Comparison of ENCODE assay signal across 8 cellular contexts in genomic region chr9:34413229-34413852, GRCh38. TPM values are rescaled to one million over a fixed set of nuclear protein-coding genes. Genes with fewer than 3 reads are reported as not detected.
A peak's percentile ranks its signal among the peaks of the same experiment; 100 is the strongest.
DNase-seq lines count a peak whose midpoint lies in the region; ATAC-seq and TF ChIP-seq lines count a peak whose summit lies in the region.

No MANE protein-coding gene starts in this region.

- H3K27me3 Mint-ChIP-seq in activated naive CD8-positive, alpha-beta T cell treated with anti-CD3 and anti-CD28 coated beads for 36 hours, result no peaks in the 10 kb centered on the region

- no peak for ATAC-seq in GM19395 (IDR thresholded peaks at IDR 0.05; ENCODE audit: unreplicated experiment)

- no peaks in the 10 kb centered on the region for H3K4me1 Mint-ChIP-seq in activated naive CD8-positive, alpha-beta T cell treated with anti-CD3 and anti-CD28 coated beads for 36 hours

- TF ChIP-seq RAD21 in Ishikawa (IDR thresholded peaks at IDR 0.05; ENCODE audit: low read depth), result no peak

- TF ChIP-seq EP300 in Ishikawa (IDR thresholded peaks at IDR 0.05; ENCODE audit: borderline replicate concordance), result no peak

- H3K36me3 Mint-ChIP-seq in activated naive CD8-positive, alpha-beta T cell treated with anti-CD3 and anti-CD28 coated beads for 36 hours, result no peaks in the 10 kb centered on the region

- no peak overlapping the region for H3K4me3 Mint-ChIP-seq in activated naive CD8-positive, alpha-beta T cell treated with anti-CD3 and anti-CD28 coated beads for 36 hours

- no peak overlapping the region for H3K27ac Mint-ChIP-seq in activated naive CD8-positive, alpha-beta T cell treated with anti-CD3 and anti-CD28 coated beads for 36 hours

- no peaks in the 10 kb centered on the region for H3K9me3 Mint-ChIP-seq in activated naive CD8-positive, alpha-beta T cell treated with anti-CD3 and anti-CD28 coated beads for 36 hours

- DNase-seq in AG08396 (ENCODE audit: low spot score) (peak; percentile 62), kidney tubule cell (ENCODE audit: low spot score) (peak; percentile 39), SHP77 (lab: John Stamatoyannopoulos, UW) (no peak), ureter (ENCODE audit: low spot score) (no peak)
- DNase-seq in activated naive CD8-positive, alpha-beta T cell treated with anti-CD3 and anti-CD28 coated beads for 36 hours, result peak; percentile 23
- DNase-seq in central memory CD4-positive, alpha-beta T cell, result no peak

TF ChIP-seq in Ishikawa, 13 proteins besides CTCF, POLR2A, EP300 and RAD21:
- TF ChIP-seq REST (IDR thresholded peaks at IDR 0.05; ENCODE audit: low read depth) (peak; percentile 93), ZBTB7A (IDR thresholded peaks at IDR 0.05; ENCODE audit: low read depth) (no peak)

RNA-seq across cellular contexts. Expression of gene MYORG, which starts 36.6 kb away (rescaled TPM):
- total RNA-seq in activated naive CD8-positive, alpha-beta T cell treated with anti-CD3 and anti-CD28 coated beads for 36 hours, result 1 to 10 TPM; 3.6 to 4.4 TPM
- 8.1 TPM for total RNA-seq in ureter

RNA-seq across cellular contexts. Expression of gene FAM219A, which starts 45.0 kb away (rescaled TPM):
- 1 to 10 TPM; 7.5 to 8.2 TPM for total RNA-seq in activated naive CD8-positive, alpha-beta T cell treated with anti-CD3 and anti-CD28 coated beads for 36 hours
- 22.3 TPM for total RNA-seq in ureter

RNA-seq across cellular contexts. Expression of gene DNAI1, which starts 45.3 kb away (rescaled TPM):
- total RNA-seq in activated naive CD8-positive, alpha-beta T cell treated with anti-CD3 and anti-CD28 coated beads for 36 hours, result not detected
- total RNA-seq in ureter, result not detected

Comparison
In these comparisons a context has a peak if more than half of its experiments do, and no peak if none do; other contexts are left out.
1. DNase-seq: peak in AG08396 (single experiment), activated naive CD8-positive, alpha-beta T cell treated with anti-CD3 and anti-CD28 coated beads for 36 hours (single experiment) and kidney tubule cell (single experiment); none in SHP77 (0 of 2), ureter (single experiment) and central memory CD4-positive, alpha-beta T cell (single experiment).